31 cellular contexts compared by ENCODE assay signal in genomic region chr1:100168051-100168450, GRCh38. TPM values are rescaled to one million over a fixed set of nuclear protein-coding genes. Genes with fewer than 3 reads are reported as not detected.
"Had no signal": no experiment of that assay in that cellular context is flagged by ENCODE, and none has a peak within 500 bp of the region (broad histone marks: within the 10 kb centered on the region; RNA-seq: fewer than 3 reads in every experiment).

No MANE protein-coding gene starts in this region.

- ATAC-seq: activated CD4-positive, alpha-beta T cell treated with anti-CD3 and anti-CD28 coated beads for 36 hours; activated CD8-positive, alpha-beta memory T cell treated with anti-CD3 and anti-CD28 coated beads, Interleukin-2, amount 10 ng/mL, durations not matched to agents 7 days and 5 days; activated CD8-positive, alpha-beta T cell treated with anti-CD3 and anti-CD28 coated beads, Interleukin-2, amount 10 ng/mL, durations not matched to agents 7 days and 5 days; activated naive CD8-positive, alpha-beta T cell treated with anti-CD3 and anti-CD28 coated beads, Interleukin-2, amount 50 U/mL, for 24 hours; gastroesophageal sphincter had no signal

- H3K27ac ChIP-seq: adrenal gland, ascending aorta, breast epithelium, cardiac muscle cell, colonic mucosa, epithelial cell of prostate, esophagus squamous epithelium, gastroesophageal sphincter had no signal

- FAIRE-seq: endometrium, endothelial cell of umbilical vein had no signal

- H3K4me1 ChIP-seq: adrenal gland, ascending aorta, breast epithelium, colonic mucosa, esophagus squamous epithelium, gastroesophageal sphincter had no signal

- H3K36me3 ChIP-seq: adrenal gland, ascending aorta, breast epithelium, colonic mucosa, esophagus squamous epithelium, gastroesophageal sphincter had no signal

- H3K27me3 ChIP-seq: adrenal gland, ascending aorta, breast epithelium, cardiac muscle cell, colonic mucosa, esophagus squamous epithelium, gastroesophageal sphincter had no signal

- H3K9me3 ChIP-seq: adrenal gland, ascending aorta, breast epithelium, colonic mucosa, esophagus squamous epithelium, gastroesophageal sphincter had no signal

- DNase-seq: activated CD4-positive, alpha-beta memory T cell treated with anti-CD3 and anti-CD28 coated beads for 36 hours; activated CD4-positive, alpha-beta T cell treated with anti-CD3 and anti-CD28 coated beads for 36 hours; activated CD4-positive, alpha-beta T cell treated with anti-CD3 and anti-CD28 coated beads, Interleukin-2, amount 10 ng/mL, durations not matched to agents 24 days and 14 days; activated CD4-positive, CD25-positive, alpha-beta regulatory T cell; activated CD4-positive, CD25-positive, alpha-beta regulatory T cell treated with anti-CD3 and anti-CD28 coated beads, Interleukin-2, amount 50 U/mL, for 72 hours; activated CD8-positive, alpha-beta memory T cell treated with anti-CD3 and anti-CD28 coated beads, Interleukin-2, amount 10 ng/mL, durations not matched to agents 7 days and 5 days; activated CD8-positive, alpha-beta memory T cell treated with anti-CD3 and anti-CD28 coated beads, Interleukin-2, amount 50 U/mL, for 4 hours; activated CD8-positive, alpha-beta T cell treated with anti-CD3 and anti-CD28 coated beads, Interleukin-2, amount 10 ng/mL, durations not matched to agents 7 days and 5 days; activated effector memory CD4-positive, alpha-beta T cell treated with anti-CD3 and anti-CD28 coated beads, Interleukin-2, amount 50 U/mL, for 16 hours; activated naive CD4-positive, alpha-beta T cell treated with anti-CD3 and anti-CD28 coated beads for 36 hours; activated naive CD8-positive, alpha-beta T cell treated with anti-CD3 and anti-CD28 coated beads for 36 hours; activated naive CD8-positive, alpha-beta T cell treated with anti-CD3 and anti-CD28 coated beads, Interleukin-2, amount 50 U/mL, for 24 hours; activated T-cell treated with anti-CD3 and anti-CD28 coated beads, Interleukin-2, amount 50 U/mL, for 1 hour; activated T-cell treated with anti-CD3 and anti-CD28 coated beads, Interleukin-2, amount 50 U/mL, for 48 hours; adrenal gland; amygdala; central memory CD4-positive, alpha-beta T cell; cerebellar nuclear complex; colonic mucosa; effector CD8-positive, alpha-beta T cell; esophagus squamous epithelium; foreskin melanocyte; T-helper 2 cell had no signal

- H3K4me3 ChIP-seq: adrenal gland, ascending aorta, breast epithelium, cardiac muscle cell, colonic mucosa, esophagus squamous epithelium, gastroesophageal sphincter had no signal

RNA-seq across cellular contexts. Expression of gene LRRC39, which starts 10.0 kb away (rescaled TPM):
- total RNA-seq: ascending aorta, fibroblast of villous mesenchyme had no signal
